Comparison of ENCODE assay signal across 39 cellular contexts in the genomic region with DNA sequence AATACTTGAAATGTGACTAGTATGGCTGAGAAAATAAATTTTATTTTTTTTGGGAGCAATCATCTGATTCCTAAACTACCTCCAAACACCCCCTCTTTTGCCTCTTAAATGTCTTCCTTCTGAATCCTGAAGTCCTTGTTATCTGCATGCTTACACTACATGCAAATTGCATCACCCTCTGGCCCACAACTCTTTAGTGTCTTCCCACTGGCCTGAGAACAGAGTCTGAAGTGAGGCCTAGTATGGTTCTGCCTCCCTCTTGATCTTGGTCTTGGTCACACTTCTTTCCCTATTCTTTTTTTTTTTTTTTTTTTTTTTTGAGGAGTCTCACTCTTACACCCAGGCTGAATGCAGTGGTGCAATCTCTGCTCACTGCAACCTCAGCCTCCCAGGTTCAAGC. TPM values are rescaled to one million over a fixed set of nuclear protein-coding genes. Genes with fewer than 3 reads are reported as not detected.
"Had no signal": no experiment of that assay in that cellular context is flagged by ENCODE, and none has a peak within 500 bp of the region (broad histone marks: within the 10 kb centered on the region; RNA-seq: fewer than 3 reads in every experiment).

No MANE protein-coding gene starts in this region.

- H3K27ac Mint-ChIP-seq: activated CD4-positive, alpha-beta memory T cell treated with anti-CD3 and anti-CD28 coated beads, Interleukin-2, amount 10 ng/mL, durations not matched to agents 7 days and 5 days; activated CD4-positive, alpha-beta T cell treated with anti-CD3 and anti-CD28 coated beads for 36 hours; activated CD8-positive, alpha-beta memory T cell treated with anti-CD3 and anti-CD28 coated beads, Interleukin-2, amount 10 ng/mL, durations not matched to agents 7 days and 5 days; activated CD8-positive, alpha-beta T cell treated with anti-CD3 and anti-CD28 coated beads, Interleukin-2, amount 10 ng/mL, durations not matched to agents 7 days and 5 days; activated naive CD4-positive, alpha-beta T cell treated with anti-CD3 and anti-CD28 coated beads, Interleukin-2, amount 10 ng/mL, durations not matched to agents 7 days and 5 days; activated naive CD4-positive, alpha-beta T cell treated with anti-CD3 and anti-CD28 coated beads, Interleukin-2, amount 50 U/mL, for 24 hours; activated naive CD8-positive, alpha-beta T cell; activated naive CD8-positive, alpha-beta T cell treated with anti-CD3 and anti-CD28 coated beads, Interleukin-2, amount 10 ng/mL, durations not matched to agents 7 days and 5 days; activated naive CD8-positive, alpha-beta T cell treated with anti-CD3 and anti-CD28 coated beads, Interleukin-2, amount 50 U/mL, for 24 hours; activated T-cell treated with anti-CD3 and anti-CD28 coated beads, Interleukin-2, amount 50 U/mL, for 24 hours; activated T-helper 2 cell treated with anti-CD3 and anti-CD28 coated beads, Interferon-gamma antibody, Interleukin-2, Interleukin-4, amounts not matched to agents 10 μg/mL and 5 μg/mL and 100 μg/mL, durations not matched to agents 14 hours and 24 hours and 36 hours; T-helper 1 cell treated with Interleukin-12 subunit alpha and Interleukin-12 subunit beta and Interleukin-4 antibody, amounts not matched to agents 30 μg/mL and 1 μg/mL, for 36 hours; T-helper 2 cell treated with Interferon-gamma antibody and Interleukin-4, amounts not matched to agents 5 μg/mL and 100 μg/mL, for 36 hours; WTC11 had no signal

- H3K9me3 ChIP-seq: body of pancreas had no signal

- H3K36me3 ChIP-seq: WERI-Rb-1 had no signal

- H3K27ac ChIP-seq: body of pancreas, brain microvascular endothelial cell, breast epithelium, WERI-Rb-1 had no signal

- H3K4me3 Mint-ChIP-seq: activated CD4-positive, alpha-beta memory T cell treated with anti-CD3 and anti-CD28 coated beads, Interleukin-2, amount 10 ng/mL, durations not matched to agents 7 days and 5 days; activated CD4-positive, alpha-beta T cell treated with anti-CD3 and anti-CD28 coated beads for 36 hours; activated CD8-positive, alpha-beta memory T cell treated with anti-CD3 and anti-CD28 coated beads, Interleukin-2, amount 10 ng/mL, durations not matched to agents 7 days and 5 days; activated CD8-positive, alpha-beta T cell treated with anti-CD3 and anti-CD28 coated beads, Interleukin-2, amount 10 ng/mL, durations not matched to agents 7 days and 5 days; activated naive CD4-positive, alpha-beta T cell treated with anti-CD3 and anti-CD28 coated beads, Interleukin-2, amount 10 ng/mL, durations not matched to agents 7 days and 5 days; activated naive CD4-positive, alpha-beta T cell treated with anti-CD3 and anti-CD28 coated beads, Interleukin-2, amount 50 U/mL, for 24 hours; activated naive CD8-positive, alpha-beta T cell; activated naive CD8-positive, alpha-beta T cell treated with anti-CD3 and anti-CD28 coated beads, Interleukin-2, amount 10 ng/mL, durations not matched to agents 7 days and 5 days; activated naive CD8-positive, alpha-beta T cell treated with anti-CD3 and anti-CD28 coated beads, Interleukin-2, amount 50 U/mL, for 24 hours; activated T-cell treated with anti-CD3 and anti-CD28 coated beads, Interleukin-2, amount 50 U/mL, for 24 hours; T-helper 1 cell treated with Interleukin-12 subunit alpha and Interleukin-12 subunit beta and Interleukin-4 antibody, amounts not matched to agents 30 μg/mL and 1 μg/mL, for 36 hours; T-helper 2 cell treated with Interferon-gamma antibody and Interleukin-4, amounts not matched to agents 5 μg/mL and 100 μg/mL, for 36 hours; WTC11 had no signal

- H3K4me1 Mint-ChIP-seq: WTC11 had no signal

- H3K27me3 Mint-ChIP-seq: activated CD4-positive, alpha-beta memory T cell treated with anti-CD3 and anti-CD28 coated beads, Interleukin-2, amount 10 ng/mL, durations not matched to agents 7 days and 5 days; activated CD4-positive, alpha-beta T cell treated with anti-CD3 and anti-CD28 coated beads for 36 hours; activated CD8-positive, alpha-beta memory T cell treated with anti-CD3 and anti-CD28 coated beads, Interleukin-2, amount 10 ng/mL, durations not matched to agents 7 days and 5 days; activated naive CD4-positive, alpha-beta T cell treated with anti-CD3 and anti-CD28 coated beads, Interleukin-2, amount 10 ng/mL, durations not matched to agents 7 days and 5 days; activated naive CD4-positive, alpha-beta T cell treated with anti-CD3 and anti-CD28 coated beads, Interleukin-2, amount 50 U/mL, for 24 hours; activated naive CD8-positive, alpha-beta T cell; activated naive CD8-positive, alpha-beta T cell treated with anti-CD3 and anti-CD28 coated beads, Interleukin-2, amount 10 ng/mL, durations not matched to agents 7 days and 5 days; activated naive CD8-positive, alpha-beta T cell treated with anti-CD3 and anti-CD28 coated beads, Interleukin-2, amount 50 U/mL, for 24 hours; activated T-cell treated with anti-CD3 and anti-CD28 coated beads, Interleukin-2, amount 50 U/mL, for 24 hours had no signal

- H3K4me3 ChIP-seq: body of pancreas, breast epithelium had no signal

- H3K9me3 Mint-ChIP-seq: activated naive CD4-positive, alpha-beta T cell treated with anti-CD3 and anti-CD28 coated beads, Interleukin-2, amount 10 ng/mL, durations not matched to agents 7 days and 5 days; activated naive CD4-positive, alpha-beta T cell treated with anti-CD3 and anti-CD28 coated beads, Interleukin-2, amount 50 U/mL, for 24 hours; activated naive CD8-positive, alpha-beta T cell treated with anti-CD3 and anti-CD28 coated beads, Interleukin-2, amount 10 ng/mL, durations not matched to agents 7 days and 5 days; activated naive CD8-positive, alpha-beta T cell treated with anti-CD3 and anti-CD28 coated beads, Interleukin-2, amount 50 U/mL, for 24 hours; activated T-cell treated with anti-CD3 and anti-CD28 coated beads, Interleukin-2, amount 50 U/mL, for 24 hours had no signal

- DNase-seq: activated CD4-positive, alpha-beta memory T cell treated with anti-CD3 and anti-CD28 coated beads, Interleukin-2, amount 10 ng/mL, durations not matched to agents 7 days and 5 days; activated CD4-positive, alpha-beta T cell treated with anti-CD3 and anti-CD28 coated beads for 1 hour; activated CD4-positive, alpha-beta T cell treated with anti-CD3 and anti-CD28 coated beads for 36 hours; activated CD4-positive, alpha-beta T cell treated with anti-CD3 and anti-CD28 coated beads for 48 hours; activated CD4-positive, alpha-beta T cell treated with anti-CD3 and anti-CD28 coated beads, Interleukin-2, amount 50 U/mL, for 1 hour; activated CD4-positive, alpha-beta T cell treated with anti-CD3 and anti-CD28 coated beads, Interleukin-2, amount 50 U/mL, for 48 hours; activated CD4-positive, CD25-positive, alpha-beta regulatory T cell; activated CD8-positive, alpha-beta memory T cell treated with anti-CD3 and anti-CD28 coated beads for 24 hours; activated CD8-positive, alpha-beta memory T cell treated with anti-CD3 and anti-CD28 coated beads, Interleukin-2, amount 10 ng/mL, durations not matched to agents 7 days and 5 days; activated CD8-positive, alpha-beta memory T cell treated with anti-CD3 and anti-CD28 coated beads, Interleukin-2, amount 50 U/mL, for 48 hours; activated CD8-positive, alpha-beta T cell treated with anti-CD3 and anti-CD28 coated beads, Interleukin-2, amount 10 ng/mL, durations not matched to agents 7 days and 5 days; activated effector memory CD4-positive, alpha-beta T cell treated with Interleukin-2 at 50 U/mL for 16 hours; activated gamma-delta T cell; activated naive CD4-positive, alpha-beta T cell treated with anti-CD3 and anti-CD28 coated beads, Interleukin-2, amount 10 ng/mL, durations not matched to agents 7 days and 5 days; activated naive CD4-positive, alpha-beta T cell treated with Interleukin-2 at 50 U/mL for 16 hours; activated naive CD8-positive, alpha-beta T cell treated with anti-CD3 and anti-CD28 coated beads, Interleukin-2, amount 10 ng/mL, durations not matched to agents 7 days and 5 days; activated naive CD8-positive, alpha-beta T cell treated with anti-CD3 and anti-CD28 coated beads, Interleukin-2, amount 50 U/mL, for 24 hours; activated T-cell treated with anti-CD3 and anti-CD28 coated beads, Interleukin-2, amount 50 U/mL, for 24 hours; activated T-cell treated with anti-CD3 and anti-CD28 coated beads, Interleukin-2, amount 50 U/mL, for 48 hours; amniotic stem cell; aorta; body of pancreas; brain microvascular endothelial cell; central memory CD4-positive, alpha-beta T cell; T-helper 1 cell; T-helper 2 cell; T-helper 9 cell; WERI-Rb-1 had no signal

- ATAC-seq: activated CD4-positive, alpha-beta T cell treated with anti-CD3 and anti-CD28 coated beads for 36 hours; activated CD4-positive, CD25-positive, alpha-beta regulatory T cell treated with anti-CD3 and anti-CD28 coated beads, Interleukin-2, amount 50 U/mL, for 24 hours; activated CD8-positive, alpha-beta memory T cell treated with anti-CD3 and anti-CD28 coated beads, Interleukin-2, amount 10 ng/mL, durations not matched to agents 7 days and 5 days; activated CD8-positive, alpha-beta T cell treated with anti-CD3 and anti-CD28 coated beads, Interleukin-2, amount 10 ng/mL, durations not matched to agents 7 days and 5 days; activated naive CD8-positive, alpha-beta T cell treated with anti-CD3 and anti-CD28 coated beads, Interleukin-2, amount 50 U/mL, for 24 hours; body of pancreas; WTC11 had no signal

- H3K27me3 ChIP-seq: body of pancreas, brain microvascular endothelial cell, breast epithelium had no signal

RNA-seq across cellular contexts. Expression of gene ZNF558, which starts 4.8 kb away (rescaled TPM):
- total RNA-seq: astrocyte had no signal

RNA-seq across cellular contexts. Expression of gene MBD3L1, which starts 4.9 kb away (rescaled TPM):
- total RNA-seq: activated CD4-positive, alpha-beta memory T cell treated with anti-CD3 and anti-CD28 coated beads, Interleukin-2, amount 10 ng/mL, durations not matched to agents 7 days and 5 days; activated CD4-positive, alpha-beta T cell treated with anti-CD3 and anti-CD28 coated beads for 36 hours; activated CD8-positive, alpha-beta memory T cell treated with anti-CD3 and anti-CD28 coated beads, Interleukin-2, amount 10 ng/mL, durations not matched to agents 7 days and 5 days; activated CD8-positive, alpha-beta T cell treated with anti-CD3 and anti-CD28 coated beads, Interleukin-2, amount 10 ng/mL, durations not matched to agents 7 days and 5 days; activated naive CD8-positive, alpha-beta T cell treated with anti-CD3 and anti-CD28 coated beads, Interleukin-2, amount 10 ng/mL, durations not matched to agents 7 days and 5 days; activated T-helper 2 cell treated with anti-CD3 and anti-CD28 coated beads, Interferon-gamma antibody, Interleukin-2, Interleukin-4, amounts not matched to agents 10 μg/mL and 5 μg/mL and 100 μg/mL, durations not matched to agents 14 hours and 24 hours and 36 hours; aorta; astrocyte; body of pancreas; breast epithelium; cardiac septum; cerebellum; WTC11 had no signal
- polyA plus RNA-seq: aorta had no signal
